Comparison of ENCODE assay signal across 8 cellular contexts in the genomic region with DNA sequence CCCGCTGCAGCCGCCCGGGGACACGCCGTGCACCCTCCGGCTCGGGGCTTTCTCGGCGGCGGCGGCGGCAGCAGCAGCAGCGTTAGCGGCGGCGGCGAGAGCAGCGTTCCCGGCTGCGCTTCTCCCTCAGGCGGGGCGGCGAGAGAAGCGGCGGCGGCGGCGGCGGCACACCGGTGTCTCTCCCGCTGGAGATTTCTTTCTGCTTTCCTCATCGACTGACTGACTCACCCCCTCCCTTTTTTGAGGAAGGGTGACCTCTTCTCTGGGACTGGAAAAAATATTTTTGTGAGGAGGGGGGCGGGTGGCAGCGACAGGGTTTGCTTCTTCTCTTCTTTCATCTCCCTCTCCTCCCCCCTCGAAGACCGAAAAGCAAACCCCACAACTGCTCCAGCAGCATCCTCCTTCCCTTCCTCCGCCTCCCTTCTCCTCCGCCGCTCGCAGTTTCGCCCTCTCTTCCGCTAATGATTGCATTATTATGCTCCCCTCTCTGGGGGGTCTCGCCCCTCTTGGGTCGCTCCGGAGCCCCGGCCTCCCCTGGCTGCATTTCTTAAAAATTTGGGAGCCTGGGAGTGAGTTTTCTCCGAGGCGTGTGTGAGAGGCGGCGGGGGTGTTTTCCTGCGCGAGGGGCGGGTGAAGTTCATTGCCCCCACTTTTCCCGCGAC. TPM values are rescaled to one million over a fixed set of nuclear protein-coding genes. Genes with fewer than 3 reads are reported as not detected.
DNase-seq lines count a peak whose midpoint lies in the region; ATAC-seq and TF ChIP-seq lines count a peak whose summit lies in the region.

No MANE protein-coding gene starts in this region.

- CTCF ChIA-PET in BJ (lab: Yijun Ruan, JAX), result no interaction called here

- TF ChIP-seq CTCF in BJ (IDR thresholded peaks at IDR 0.05; ENCODE audit: insufficient read depth, low read depth, low read length), result no peak
- no peak for TF ChIP-seq CTCF in RWPE2 (IDR thresholded peaks at IDR 0.05; ENCODE audit: poor library complexity, severe bottlenecking)

- peaks cover 3% of the 10 kb centered on the region; the same call in 1 of the 2 replicates for H3K27me3 ChIP-seq in BJ (ENCODE audit: control insufficient read depth, insufficient read depth, low read length)
- H3K27me3 ChIP-seq in RWPE2 (ENCODE audit: insufficient read depth, poor library complexity, severe bottlenecking), result peaks cover 62% of the 10 kb centered on the region
- no peaks in the 10 kb centered on the region for H3K27me3 ChIP-seq in muscle layer of colon (ENCODE audit: control insufficient read depth in 1 of 2, insufficient read depth in 2 of 2, low read length in 2 of 2)

- POLR2A ChIA-PET in BJ (lab: Charles Lee), result no interaction called here

- ATAC-seq in GM19452 (IDR thresholded peaks at IDR 0.05; ENCODE audit: unreplicated experiment), result peak; percentile 31
- peak; percentile 44 for ATAC-seq in RWPE2 (ENCODE audit: low read depth)
- no peak for ATAC-seq in left lobe of liver

- no peaks in the 10 kb centered on the region for H3K36me3 ChIP-seq in BJ (ENCODE audit: control insufficient read depth, insufficient read depth, low read length)
- H3K36me3 ChIP-seq in RWPE2 (ENCODE audit: low read depth), result no peaks in the 10 kb centered on the region
- H3K36me3 ChIP-seq in muscle layer of colon (ENCODE audit: insufficient read depth, low read length), result no peaks in the 10 kb centered on the region
- H3K36me3 ChIP-seq in urinary bladder (ENCODE audit: insufficient read depth), result no peaks in the 10 kb centered on the region

- no peaks in the 10 kb centered on the region for H3K4me1 ChIP-seq in RWPE2 (ENCODE audit: insufficient read depth, poor library complexity, severe bottlenecking)
- H3K4me1 ChIP-seq in muscle layer of colon (ENCODE audit: insufficient read depth, low read length), result peaks cover 34% of the 10 kb centered on the region
- peaks cover 3% of the 10 kb centered on the region for H3K4me1 ChIP-seq in urinary bladder (ENCODE audit: insufficient read depth)

- WGBS in urinary bladder, result under 1% methylated on average over 55 of the region's 55 CpGs

- DNase-seq in BJ (ENCODE audit: low read depth) (no peak), RWPE2 (ENCODE audit: low spot score) (no peak), ecto neural progenitor cell (ENCODE audit: low spot score) (peak; percentile 58), left lobe of liver (ENCODE audit: low spot score) (no peak), NCI-H2029 (lab: John Stamatoyannopoulos, UW) (no peak)

- H3K9ac ChIP-seq in muscle layer of colon (ENCODE audit: low read length), result no peak overlapping the region

- H3K27ac ChIP-seq in RWPE2 (ENCODE audit: poor library complexity, severe bottlenecking) (no peak overlapping the region), muscle layer of colon (ENCODE audit: low read depth, low read length) (peak overlapping the region; percentile 77), urinary bladder (ENCODE audit: low read depth) (no peak overlapping the region)

- H3K9me3 ChIP-seq in RWPE2 (ENCODE audit: severe bottlenecking), result peaks cover 2% of the 10 kb centered on the region
- H3K9me3 ChIP-seq in muscle layer of colon (ENCODE audit: low read length), result no peaks in the 10 kb centered on the region

- H3K4me3 ChIP-seq in BJ (ENCODE audit: low read depth, low read length) (peak overlapping the region; percentile 59), RWPE2 (ENCODE audit: severe bottlenecking) (peak overlapping the region; percentile 36), muscle layer of colon (ENCODE audit: low read depth in 1 of 2, low read length in 2 of 2) (peak overlapping the region; percentile 86 to 88), urinary bladder (ENCODE audit: low read depth, low read length) (peak overlapping the region; percentile 66)

RNA-seq across cellular contexts. Expression of a gene that starts 0.3 kb away (rescaled TPM):
- polyA plus RNA-seq in BJ (2011; rRNA removed), result 0.32 and 0.54 TPM in 2 replicates
- 2.0 TPM in 2 replicates for polyA minus RNA-seq in BJ (2011; rRNA and poly(A)+ RNA removed)
- 87.7 TPM for total RNA-seq in urinary bladder
- polyA plus RNA-seq in urinary bladder, result 13.4 TPM
- total RNA-seq in left lobe of liver, result 26.1 TPM

Comparison
In these comparisons a context has a peak if more than half of its experiments do, and no peak if none do; other contexts are left out.
1. H3K4me3 ChIP-seq: peak in every context shown above with its lines; median percentile 87 in muscle layer of colon; 66 in urinary bladder; 59 in BJ; 36 in RWPE2.